Comparison of ENCODE assay signal across 12 cellular contexts in genomic region chr16:59412275-59412841, GRCh38.
DNase-seq lines count a peak whose midpoint lies in the region; ATAC-seq, FAIRE-seq and TF ChIP-seq lines count a peak whose summit lies in the region.
"Had no signal": no experiment of that assay in that cellular context is flagged by ENCODE, and none has a peak within 500 bp of the region (broad histone marks: within the 10 kb centered on the region; RNA-seq: fewer than 3 reads in every experiment).

No MANE protein-coding gene starts in this region.

- FAIRE-seq in A549 (lab: Jason Lieb, UNC), result no peak
- FAIRE-seq in frontal cortex (lab: Jason Lieb, UNC), result no peak

- peak overlapping the region; percentile 25; the same call in 2 of the 3 replicates for H3K4me2 ChIP-seq in A549

- DNase-seq in A549 (ENCODE audit: low read depth in 1 of 2, low spot score in 1 of 2), result peak; percentile 15 to 67
- DNase-seq in H4 (ENCODE audit: low spot score), result peak; percentile 10
- DNase-seq in WERI-Rb-1, result peak; percentile 6
- DNase-seq in iris pigment epithelial cell (ENCODE audit: low read depth), result peak; percentile 6
- DNase-seq in frontal cortex (ENCODE audit: low spot score in 2 of 2), result no peak
- no peak for DNase-seq in activated naive CD4-positive, alpha-beta T cell treated with anti-CD3 and anti-CD28 coated beads, Interleukin-2, amount 10 ng/mL, durations not matched to agents 7 days and 5 days
- DNase-seq in activated effector memory CD4-positive, alpha-beta T cell treated with Interleukin-2 at 50 U/mL for 16 hours, result no peak
- DNase-seq: NCI-H1694 treated with DMSO at 0.1 percent for 48 hours had no signal

- H3K9me3 Mint-ChIP-seq in activated naive CD4-positive, alpha-beta T cell treated with anti-CD3 and anti-CD28 coated beads, Interleukin-2, amount 10 ng/mL, durations not matched to agents 7 days and 5 days, result no peaks in the 10 kb centered on the region

- POLR2A ChIA-PET in A549 (lab: Yijun Ruan, JAX), result no interaction called here

- no peak for TF ChIP-seq POLR2A in A549 (IDR thresholded peaks at IDR 0.05; ENCODE audit: low read length)

- no peak for TF ChIP-seq EP300 in A549 (IDR thresholded peaks at IDR 0.05)

- peaks cover 10% of the 10 kb centered on the region; the same call in 2 of the 3 replicates for H3K4me1 ChIP-seq in A549
- H3K4me1 ChIP-seq: Caco-2, parathyroid adenoma had no signal

- H3K9me3 ChIP-seq in A549, result peaks cover 5% of the 10 kb centered on the region; the same call in 1 of the 3 replicates
- no peaks in the 10 kb centered on the region for H3K9me3 ChIP-seq in WERI-Rb-1 (ENCODE audit: severe bottlenecking)
- H3K9me3 ChIP-seq: Caco-2 had no signal

- H3K4me3 Mint-ChIP-seq in activated naive CD4-positive, alpha-beta T cell treated with anti-CD3 and anti-CD28 coated beads, Interleukin-2, amount 10 ng/mL, durations not matched to agents 7 days and 5 days, result no peak overlapping the region
- H3K4me3 Mint-ChIP-seq: central memory CD8-positive, alpha-beta T cell had no signal

- no peak overlapping the region for H3K27ac Mint-ChIP-seq in activated naive CD4-positive, alpha-beta T cell treated with anti-CD3 and anti-CD28 coated beads, Interleukin-2, amount 10 ng/mL, durations not matched to agents 7 days and 5 days

- H3K4me1 Mint-ChIP-seq in activated naive CD4-positive, alpha-beta T cell treated with anti-CD3 and anti-CD28 coated beads, Interleukin-2, amount 10 ng/mL, durations not matched to agents 7 days and 5 days, result no peaks in the 10 kb centered on the region
- H3K4me1 Mint-ChIP-seq: central memory CD8-positive, alpha-beta T cell had no signal

- H3K27ac ChIP-seq in A549, result peak overlapping the region; percentile 49 to 68; a peak in 4 of 6 replicates
- H3K27ac ChIP-seq in WERI-Rb-1, result no peak overlapping the region
- H3K27ac ChIP-seq: parathyroid adenoma had no signal

- no peaks in the 10 kb centered on the region for H3K27me3 ChIP-seq in WERI-Rb-1 (ENCODE audit: insufficient read depth, low read depth, severe bottlenecking)

- no peaks in the 10 kb centered on the region for H3K36me3 Mint-ChIP-seq in activated naive CD4-positive, alpha-beta T cell treated with anti-CD3 and anti-CD28 coated beads, Interleukin-2, amount 10 ng/mL, durations not matched to agents 7 days and 5 days

- TF ChIP-seq CTCF in A549 (IDR thresholded peaks at IDR 0.05), result peak; percentile 69
- TF ChIP-seq CTCF in WERI-Rb-1 (IDR thresholded peaks at IDR 0.05; ENCODE audit: low read depth, low read length), result peak; percentile 49

- ATAC-seq in A549 (peak; percentile 86 to 88), GM21529 (IDR thresholded peaks at IDR 0.05; ENCODE audit: unreplicated experiment) (no peak)

- H3K27me3 Mint-ChIP-seq in activated naive CD4-positive, alpha-beta T cell treated with anti-CD3 and anti-CD28 coated beads, Interleukin-2, amount 10 ng/mL, durations not matched to agents 7 days and 5 days, result no peaks in the 10 kb centered on the region
- H3K27me3 Mint-ChIP-seq: central memory CD8-positive, alpha-beta T cell had no signal

- peak; percentile 86 to 91 for TF ChIP-seq RAD21 in A549 (conservative IDR thresholded peaks at IDR 0.05 in 1 of 2, IDR thresholded peaks at IDR 0.05 in 1 of 2)

- no peak overlapping the region for H3K4me3 ChIP-seq in A549
- H3K4me3 ChIP-seq in WERI-Rb-1 (ENCODE audit: low read depth, low read length), result no peak overlapping the region

- no peaks in the 10 kb centered on the region for H3K36me3 ChIP-seq in WERI-Rb-1

- CTCF ChIA-PET in A549 (lab: Yijun Ruan, JAX), result interaction anchor here (0.6 to 2.1 kb wide), 10 partner anchors 30 to 998 kb away, joined by 3 to 8 read pairs (median 4); no protein-coding TSS in a partner anchor
- CTCF ChIA-PET in activated naive CD4-positive, alpha-beta T cell treated with anti-CD3 and anti-CD28 coated beads, Interleukin-2, amount 10 ng/mL, durations not matched to agents 7 days and 5 days (lab: Charles Lee), result no interaction called here

- 56% methylated on average over 3 of the region's 3 CpGs for WGBS in A549 (ENCODE audit: missing lambda C conversion rate)

TF ChIP-seq in A549, 52 proteins besides CTCF, POLR2A, EP300 and RAD21:
- TF ChIP-seq HEYL (CRISPR knock-in tag; IDR thresholded peaks at IDR 0.05) (no peak), GATA3 (IDR thresholded peaks at IDR 0.05; ENCODE audit: borderline replicate concordance) (no peak), FOSB (CRISPR knock-in tag; IDR thresholded peaks at IDR 0.05) (no peak), MYC (IDR thresholded peaks at IDR 0.05; ENCODE audit: borderline replicate concordance, low read length) (no peak), SMC3 (IDR thresholded peaks at IDR 0.05) (peak; percentile 90), JUN (IDR thresholded peaks at IDR 0.05) (no peak), KDM1A (IDR thresholded peaks at IDR 0.05; ENCODE audit: low read depth) (no peak)

Comparison
In these comparisons a context has a peak if more than half of its experiments do, and no peak if none do; other contexts are left out.
1. DNase-seq: peak in A549 (2 of 2), H4 (single experiment), WERI-Rb-1 (single experiment) and iris pigment epithelial cell (single experiment); none in frontal cortex (0 of 2), activated naive CD4-positive, alpha-beta T cell treated with anti-CD3 and anti-CD28 coated beads, Interleukin-2, amount 10 ng/mL, durations not matched to agents 7 days and 5 days (single experiment) and activated effector memory CD4-positive, alpha-beta T cell treated with Interleukin-2 at 50 U/mL for 16 hours (single experiment).